11 cellular contexts compared by ENCODE assay signal in the genomic region with DNA sequence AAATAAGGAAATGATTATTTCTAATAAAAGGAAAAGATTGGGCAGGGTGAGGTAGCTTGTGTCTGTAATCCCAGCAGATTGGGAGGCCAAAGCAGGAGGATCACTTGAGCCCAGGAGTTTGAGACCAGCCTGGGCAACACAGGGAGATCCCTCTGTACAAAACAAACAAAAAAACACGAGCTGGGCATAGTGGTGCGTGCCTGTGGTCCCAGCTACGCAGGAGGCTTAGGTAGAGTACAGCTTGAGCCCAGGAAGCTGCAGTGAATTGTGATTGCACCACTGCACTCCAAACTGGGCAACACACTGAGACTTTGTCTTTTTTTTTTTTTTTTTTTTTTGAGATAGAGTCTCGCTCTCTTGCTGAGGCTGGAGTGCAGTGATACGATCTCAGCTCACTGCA. TPM values are rescaled to one million over a fixed set of nuclear protein-coding genes. Genes with fewer than 3 reads are reported as not detected.
"Had no signal": no experiment of that assay in that cellular context is flagged by ENCODE, and none has a peak within 500 bp of the region (broad histone marks: within the 10 kb centered on the region; RNA-seq: fewer than 3 reads in every experiment).

No MANE protein-coding gene starts in this region.

- H3K9ac ChIP-seq: GM23248 had no signal

- H3K4me2 ChIP-seq: GM23338 had no signal

- H3K27ac Mint-ChIP-seq: GM23338, H9, HFFc6 had no signal

- H3K27ac ChIP-seq: GM23248 had no signal

- H3K9me3 ChIP-seq: HAP-1 had no signal

- DNase-seq: GM23248, GOT3, H7, H9, HCEC 1CT, HFFc6 had no signal

- H3K4me1 ChIP-seq: HAP-1 had no signal

- H3K4me3 ChIP-seq: GM23248, GM23338, HAP-1 had no signal

- H3K9me3 Mint-ChIP-seq: GM23338, HFFc6 had no signal

- H3K36me3 ChIP-seq: HAP-1 had no signal

- FAIRE-seq: H1, H54 had no signal

- ATAC-seq: GM23338, HCT116 had no signal

- H3K4me3 Mint-ChIP-seq: GM23338, H9, HFFc6 had no signal

- H2AFZ ChIP-seq: GM23248, GM23338 had no signal

RNA-seq across cellular contexts. Expression of a gene that starts 18.8 kb away (rescaled TPM):
- total RNA-seq: GM23248, HFFc6 had no signal
- polyA plus RNA-seq: GM23248 had no signal
